16 cellular contexts compared by ENCODE assay signal in the genomic region with DNA sequence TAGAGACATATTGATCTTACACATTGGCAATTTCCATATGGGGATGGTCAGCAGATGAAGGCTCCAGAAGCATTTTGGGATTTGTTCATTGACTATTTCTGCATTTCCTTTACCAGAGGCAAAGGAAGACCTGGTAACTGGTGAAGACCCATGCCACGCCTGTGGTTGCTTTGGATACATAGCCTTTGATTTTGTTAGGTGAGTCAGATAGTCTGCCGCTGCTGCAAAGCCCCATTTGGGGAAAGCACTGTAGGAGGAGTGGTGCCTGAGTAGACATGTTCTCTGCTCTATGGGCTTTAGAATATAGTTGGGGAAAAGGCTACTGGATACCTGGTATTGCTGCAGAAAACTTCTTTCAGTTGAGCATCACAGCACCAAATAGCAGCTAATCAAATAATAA.
"Had no signal": no experiment of that assay in that cellular context is flagged by ENCODE, and none has a peak within 500 bp of the region (broad histone marks: within the 10 kb centered on the region; RNA-seq: fewer than 3 reads in every experiment).

No MANE protein-coding gene starts in this region.

- H3K27me3 Mint-ChIP-seq: stimulated activated naive CD8-positive, alpha-beta T cell treated with anti-CD3 and anti-CD28 coated beads, Interleukin-15, Interleukin-2, amounts not matched to agents 100 ng/mL and 50 ng/mL, for 24 hours; type B pancreatic cell had no signal

- H3K27ac ChIP-seq: pancreas, SJCRH30 had no signal

- H3K4me3 ChIP-seq: pancreas, SJCRH30 had no signal

- H3K36me3 ChIP-seq: pancreas, SJCRH30 had no signal

- H3K36me3 Mint-ChIP-seq: type B pancreatic cell had no signal

- H3K9me3 ChIP-seq: pancreas had no signal

- H3K27me3 ChIP-seq: pancreas, SJCRH30 had no signal

- H3K4me1 Mint-ChIP-seq: naive thymus-derived CD8-positive, alpha-beta T cell had no signal

- DNase-seq: activated CD8-positive, alpha-beta memory T cell treated with anti-CD3 and anti-CD28 coated beads, Interleukin-2, amount 50 U/mL, for 4 hours; activated gamma-delta T cell; activated T-cell treated with anti-CD3 and anti-CD28 coated beads, Interleukin-2, amount 50 U/mL, for 48 hours; caudate nucleus; foreskin fibroblast; kidney glomerular epithelial cell; left ventricle myocardium superior; mesenchymal stem cell; naive thymus-derived CD8-positive, alpha-beta T cell; pancreas; SJCRH30; stimulated activated CD4-positive, alpha-beta T cell treated with anti-CD3 and anti-CD28 coated beads, Interleukin-4, amount 100 ng/mL, for 4 hours; stimulated activated CD8-positive, alpha-beta memory T cell treated with anti-CD3 and anti-CD28 coated beads, Interleukin-4, amount 100 ng/mL, for 48 hours; T-helper 2 cell had no signal

- H3K4me1 ChIP-seq: pancreas had no signal

- H3K9me3 Mint-ChIP-seq: naive thymus-derived CD8-positive, alpha-beta T cell; type B pancreatic cell had no signal

- H3K4me3 Mint-ChIP-seq: naive thymus-derived CD8-positive, alpha-beta T cell; stimulated activated naive CD8-positive, alpha-beta T cell treated with anti-CD3 and anti-CD28 coated beads, Interleukin-15, Interleukin-2, amounts not matched to agents 100 ng/mL and 50 ng/mL, for 24 hours; type B pancreatic cell had no signal

- H3K27ac Mint-ChIP-seq: naive thymus-derived CD8-positive, alpha-beta T cell; stimulated activated naive CD8-positive, alpha-beta T cell treated with anti-CD3 and anti-CD28 coated beads, Interleukin-15, Interleukin-2, amounts not matched to agents 100 ng/mL and 50 ng/mL, for 24 hours; type B pancreatic cell had no signal

- ATAC-seq: left ventricle myocardium superior; naive thymus-derived CD8-positive, alpha-beta T cell; pancreas had no signal
